25 cellular contexts compared by ENCODE assay signal in the genomic region with DNA sequence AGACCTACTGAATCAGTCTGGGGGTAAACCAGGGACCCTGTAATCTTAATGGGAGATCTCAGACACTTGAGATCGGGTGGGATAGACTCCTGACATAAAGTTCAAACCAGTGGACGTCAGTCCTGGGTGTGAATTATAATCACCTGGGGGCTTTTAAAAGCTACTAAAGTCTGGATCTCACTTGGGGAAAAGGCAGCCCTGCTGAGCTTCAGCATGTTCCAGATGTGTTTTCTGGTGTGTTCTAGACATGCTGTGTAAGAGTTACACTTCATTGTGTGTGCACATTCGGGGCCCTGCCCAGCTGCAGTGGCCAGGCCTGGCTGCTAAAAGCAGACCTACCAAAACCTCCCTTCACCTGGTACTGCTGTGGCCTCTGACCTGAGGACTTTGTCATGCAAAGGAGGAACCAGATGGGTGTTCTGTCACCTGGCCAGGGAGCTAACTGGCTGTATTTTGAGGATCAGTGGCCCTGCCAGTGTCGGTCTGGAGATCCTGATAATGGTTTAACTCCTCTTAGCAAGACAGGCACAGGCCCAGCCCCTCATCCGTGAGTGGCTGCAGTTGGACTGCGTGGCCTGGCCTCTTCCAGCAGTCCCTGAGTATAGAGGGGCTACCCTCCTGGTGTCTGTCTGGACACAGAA. TPM values are rescaled to one million over a fixed set of nuclear protein-coding genes. Genes with fewer than 3 reads are reported as not detected.
DNase-seq lines count a peak whose midpoint lies in the region; ATAC-seq, FAIRE-seq and TF ChIP-seq lines count a peak whose summit lies in the region.
"Had no signal": no experiment of that assay in that cellular context is flagged by ENCODE, and none has a peak within 500 bp of the region (broad histone marks: within the 10 kb centered on the region; RNA-seq: fewer than 3 reads in every experiment).

No MANE protein-coding gene starts in this region.

- H3K4me3 ChIP-seq in HCT116 (replicated peaks in 1 of 2; ENCODE audit: low read depth in 1 of 2, low read length in 2 of 2) = no peak overlapping the region
- no peak overlapping the region for H3K4me3 ChIP-seq in small intestine (ENCODE audit: low read depth in 1 of 2, low read length in 2 of 2)
- H3K4me3 ChIP-seq in tibial artery = no peak overlapping the region
- H3K4me3 ChIP-seq: adrenal gland, breast epithelium, coronary artery, left lung, Peyer's patch, thyroid gland had no signal

- RAD21 ChIA-PET in HCT116 (lab: Charles Lee; ENCODE audit: low non-redundant PET in 1 of 2, low total read pairs in 2 of 2, uncharacterized antibody in 2 of 2, unreplicated experiment in 2 of 2) = no interaction called here

- intact Hi-C loops in HCT116 (cut with micrococcal nuclease) (no loop called here), tibial artery (cut with DNase I; ENCODE audit: low total_unique reads) (no loop called here)

- no peak for DNase-seq in activated naive CD4-positive, alpha-beta T cell treated with anti-CD3 and anti-CD28 coated beads, Interleukin-2, amount 50 U/mL, for 72 hours (ENCODE audit: low spot score in 2 of 2)
- no peak for DNase-seq in activated naive CD4-positive, alpha-beta T cell (lab: John Stamatoyannopoulos, UW)
- DNase-seq in HCT116 (ENCODE audit: low read depth, low spot score) (no peak), small intestine (peak; percentile 47), GDM1 (lab: John Stamatoyannopoulos, UW) (no peak), D721Med (ENCODE audit: insufficient read length, low spot score) (no peak), tibial artery (no peak)
- DNase-seq in activated naive CD8-positive, alpha-beta T cell treated with anti-CD3 and anti-CD28 coated beads, Interleukin-2, amount 50 U/mL, for 24 hours = no peak
- DNase-seq: adrenal gland; CD8-positive, alpha-beta T cell; DMS79; NCI-H1092; NCI-H2081; NCI-H446; NK-92 treated with Interleukin-12 subunit alpha and Interleukin-12 subunit beta, amount 100 ng/mL, for 24 hours; T1000 had no signal

- no peaks in the 10 kb centered on the region for H3K9me2 ChIP-seq in HCT116 (ENCODE audit: insufficient read depth)

- H3K36me3 Mint-ChIP-seq in activated naive CD4-positive, alpha-beta T cell treated with anti-CD3 and anti-CD28 coated beads, Interleukin-2, amount 50 U/mL, for 72 hours = peaks cover 23 to 38% of the 10 kb centered on the region in 2 donors
- peaks cover 59% of the 10 kb centered on the region for H3K36me3 Mint-ChIP-seq in activated naive CD8-positive, alpha-beta T cell treated with anti-CD3 and anti-CD28 coated beads, Interleukin-2, amount 50 U/mL, for 24 hours (ENCODE audit: low read depth)
- H3K36me3 Mint-ChIP-seq: CD8-positive, alpha-beta T cell had no signal

- H3K4me3 Mint-ChIP-seq in activated naive CD8-positive, alpha-beta T cell treated with anti-CD3 and anti-CD28 coated beads, Interleukin-2, amount 50 U/mL, for 24 hours = no peak overlapping the region
- H3K4me3 Mint-ChIP-seq: CD8-positive, alpha-beta T cell; nephron; stimulated activated memory B cell treated with anti-CD40 and anti-IgM and Interleukin-4, amounts not matched to agents 10 μg/mL and 1 μg/mL and 100 μg/mL, for 72 hours had no signal

- FAIRE-seq in small intestine (lab: Jason Lieb, UNC) (no peak), D721Med (lab: Jason Lieb, UNC) (no peak)
- FAIRE-seq: GM18507 had no signal

- H4K20me1 ChIP-seq in HCT116 (ENCODE audit: insufficient read depth) = peaks cover 14% of the 10 kb centered on the region; the same call in 1 of the 2 replicates

- H3K4me2 ChIP-seq in HCT116 (ENCODE audit: low read length) = no peak overlapping the region

- TF ChIP-seq POLR2A in HCT116 (IDR thresholded peaks at IDR 0.05; ENCODE audit: borderline replicate concordance, extremely low read depth, insufficient read depth, insufficient read length) = no peak

- H3K4me1 Mint-ChIP-seq in activated naive CD8-positive, alpha-beta T cell treated with anti-CD3 and anti-CD28 coated beads, Interleukin-2, amount 50 U/mL, for 24 hours = peaks cover 21% of the 10 kb centered on the region
- H3K4me1 Mint-ChIP-seq: stimulated activated memory B cell treated with anti-CD40 and anti-IgM and Interleukin-4, amounts not matched to agents 10 μg/mL and 1 μg/mL and 100 μg/mL, for 72 hours had no signal

- no peaks in the 10 kb centered on the region for H3K27me3 Mint-ChIP-seq in activated naive CD8-positive, alpha-beta T cell treated with anti-CD3 and anti-CD28 coated beads, Interleukin-2, amount 50 U/mL, for 24 hours
- H3K27me3 Mint-ChIP-seq: stimulated activated memory B cell treated with anti-CD40 and anti-IgM and Interleukin-4, amounts not matched to agents 10 μg/mL and 1 μg/mL and 100 μg/mL, for 72 hours had no signal

- H3K9me3 ChIP-seq in HCT116 (ENCODE audit: control insufficient read depth in 1 of 2, insufficient read depth in 1 of 2, low read depth in 1 of 2, low read length in 2 of 2) = no peaks in the 10 kb centered on the region
- H3K9me3 ChIP-seq in small intestine (ENCODE audit: control insufficient read depth, low read depth) = no peaks in the 10 kb centered on the region
- no peaks in the 10 kb centered on the region for H3K9me3 ChIP-seq in tibial artery
- H3K9me3 ChIP-seq: adrenal gland, breast epithelium, left lung, Peyer's patch, thyroid gland had no signal

- no peak for TF ChIP-seq CTCF in HCT116 (IDR thresholded peaks at IDR 0.05 in 2 of 3, conservative IDR thresholded peaks at IDR 0.05 in 1 of 3; ENCODE audit: borderline replicate concordance in 1 of 3, insufficient read depth in 1 of 3, low read depth in 2 of 3, low read length in 2 of 3)
- TF ChIP-seq CTCF in D721Med (IDR thresholded peaks at IDR 0.05; ENCODE audit: insufficient read depth, missing control alignments) = no peak
- no peak for TF ChIP-seq CTCF in tibial artery (IDR thresholded peaks at IDR 0.05)

- 62 to 83% (median 69%) methylated on average over 6 of the region's 6 CpGs for WGBS in small intestine, 3 donors

- H3K9ac ChIP-seq in HCT116 (ENCODE audit: low read length) = no peak overlapping the region

- peaks cover 12 to 32% of the 10 kb centered on the region in 2 experiments for H3K36me3 ChIP-seq in HCT116 (ENCODE audit: control insufficient read depth in 1 of 2, insufficient read depth in 2 of 2, low read length in 2 of 2)
- H3K36me3 ChIP-seq in small intestine (ENCODE audit: control insufficient read depth in 2 of 2, insufficient read depth in 2 of 2, low read length in 2 of 2) = no peaks in the 10 kb centered on the region
- H3K36me3 ChIP-seq in tibial artery = no peaks in the 10 kb centered on the region
- H3K36me3 ChIP-seq: adrenal gland, breast epithelium, left lung, Peyer's patch, thyroid gland had no signal

- H3K27ac ChIP-seq in HCT116 (ENCODE audit: low read depth, low read length) (peak overlapping the region; percentile 6; the same call in 1 of the 2 replicates), small intestine (ENCODE audit: low read depth in 1 of 2, low read length in 1 of 2) (no peak overlapping the region), tibial artery (no peak overlapping the region)
- H3K27ac ChIP-seq: adrenal gland, breast epithelium, coronary artery, left lung, Peyer's patch, thyroid gland had no signal

- peaks cover 9 to 40% of the 10 kb centered on the region in 2 experiments; a peak in 3 of 4 replicates for H3K4me1 ChIP-seq in HCT116 (ENCODE audit: control insufficient read depth in 1 of 2, insufficient read depth in 2 of 2, low read length in 2 of 2)
- peaks cover 0 to 3% of the 10 kb centered on the region in 2 donors for H3K4me1 ChIP-seq in small intestine (ENCODE audit: control insufficient read depth in 2 of 2, insufficient read depth in 1 of 2, low read depth in 1 of 2, low read length in 1 of 2)
- H3K4me1 ChIP-seq in tibial artery = no peaks in the 10 kb centered on the region
- H3K4me1 ChIP-seq: adrenal gland, breast epithelium, left lung, Peyer's patch had no signal

- no peaks in the 10 kb centered on the region for H3K9me3 Mint-ChIP-seq in activated naive CD4-positive, alpha-beta T cell treated with anti-CD3 and anti-CD28 coated beads, Interleukin-2, amount 50 U/mL, for 72 hours
- H3K9me3 Mint-ChIP-seq in activated naive CD8-positive, alpha-beta T cell treated with anti-CD3 and anti-CD28 coated beads, Interleukin-2, amount 50 U/mL, for 24 hours = no peaks in the 10 kb centered on the region
- H3K9me3 Mint-ChIP-seq: CD8-positive, alpha-beta T cell; nephron; stimulated activated memory B cell treated with anti-CD40 and anti-IgM and Interleukin-4, amounts not matched to agents 10 μg/mL and 1 μg/mL and 100 μg/mL, for 72 hours had no signal

- H3K27me3 ChIP-seq in HCT116 (ENCODE audit: insufficient read depth, low read length) (no peaks in the 10 kb centered on the region), small intestine (ENCODE audit: control insufficient read depth in 2 of 2, insufficient read depth in 2 of 2, low read length in 2 of 2) (no peaks in the 10 kb centered on the region), tibial artery (no peaks in the 10 kb centered on the region)
- H3K27me3 ChIP-seq: adrenal gland, breast epithelium, left lung, Peyer's patch, thyroid gland had no signal

- no TSS peak for BruUV-seq in HCT116 (replicated peaks; lab: Mats Ljungman, UMichigan)

- peaks cover 49% of the 10 kb centered on the region for H3K79me2 ChIP-seq in HCT116 (ENCODE audit: insufficient read depth, low read length)

- H2AFZ ChIP-seq in HCT116 (ENCODE audit: low read depth, low read length, poor library complexity, severe bottlenecking) = no peak overlapping the region

- CTCF ChIA-PET in HCT116 (lab: Charles Lee) = interaction anchor here (1.7 kb wide), 1 partner anchor 8 kb away, joined by 4 read pairs; no protein-coding TSS in a partner anchor

- peak; percentile 6 to 8 for ATAC-seq in activated naive CD4-positive, alpha-beta T cell treated with anti-CD3 and anti-CD28 coated beads, Interleukin-2, amount 50 U/mL, for 72 hours
- 0 out of 2 replicates have a peak, but pooled peaks have one; percentile 3 for ATAC-seq in HCT116
- ATAC-seq in activated naive CD8-positive, alpha-beta T cell treated with anti-CD3 and anti-CD28 coated beads, Interleukin-2, amount 50 U/mL, for 24 hours = peak; percentile 2
- ATAC-seq: activated CD4-positive, CD25-positive, alpha-beta regulatory T cell treated with anti-CD3 and anti-CD28 coated beads, Interleukin-2, amount 50 U/mL, for 24 hours; CD8-positive, alpha-beta T cell; left lung; stimulated activated memory B cell treated with anti-CD40 and anti-IgM and Interleukin-4, amounts not matched to agents 10 μg/mL and 1 μg/mL and 100 μg/mL, for 72 hours had no signal

- no peak for TF ChIP-seq RAD21 in HCT116 (IDR thresholded peaks at IDR 0.05; ENCODE audit: low read depth)

- no peak overlapping the region for H3K27ac Mint-ChIP-seq in activated naive CD4-positive, alpha-beta T cell treated with anti-CD3 and anti-CD28 coated beads, Interleukin-2, amount 50 U/mL, for 72 hours
- H3K27ac Mint-ChIP-seq in activated naive CD8-positive, alpha-beta T cell treated with anti-CD3 and anti-CD28 coated beads, Interleukin-2, amount 50 U/mL, for 24 hours = no peak overlapping the region
- H3K27ac Mint-ChIP-seq: CD8-positive, alpha-beta T cell; stimulated activated memory B cell treated with anti-CD40 and anti-IgM and Interleukin-4, amounts not matched to agents 10 μg/mL and 1 μg/mL and 100 μg/mL, for 72 hours had no signal

- POLR2A ChIA-PET in HCT116 (lab: Charles Lee) = interaction anchor here (1.1 to 2.6 kb wide), 3 partner anchors 8 to 315 kb away, joined by 3 to 12 read pairs (median 5); a partner anchor contains a TSS

RNA-seq across cellular contexts. Expression of a gene that starts 10.6 kb away (rescaled TPM):
- 100 to 1,000 TPM; 413 to 682 TPM for total RNA-seq in activated naive CD4-positive, alpha-beta T cell treated with anti-CD3 and anti-CD28 coated beads, Interleukin-2, amount 50 U/mL, for 72 hours
- 330 TPM for total RNA-seq in HCT116 (2021; ENCODE audit: unreplicated experiment)
- 205 and 236 TPM in 2 replicates for polyA plus RNA-seq in HCT116 (2012)
- polyA plus RNA-seq in small intestine = 10 to 100 TPM in 1 of 3 donors, 1 to 10 TPM in 2; 5.4 to 62.9 (median 6.3) TPM

RNA-seq across cellular contexts. Expression of a gene that starts 52.9 kb away (rescaled TPM):
- not detected for total RNA-seq in activated naive CD4-positive, alpha-beta T cell treated with anti-CD3 and anti-CD28 coated beads, Interleukin-2, amount 50 U/mL, for 72 hours
- 3.7 TPM for total RNA-seq in HCT116 (2021; ENCODE audit: unreplicated experiment)
- 3.0 and 3.3 TPM in 2 replicates for polyA plus RNA-seq in HCT116 (2012)
- polyA plus RNA-seq in small intestine = under 1 TPM in 2 of 3 donors, not detected in 1; 0.54 to 0.76 TPM
- total RNA-seq: CD8-positive, alpha-beta T cell had no signal
